ENCODE assay signal across 26 cellular contexts in the genomic region with DNA sequence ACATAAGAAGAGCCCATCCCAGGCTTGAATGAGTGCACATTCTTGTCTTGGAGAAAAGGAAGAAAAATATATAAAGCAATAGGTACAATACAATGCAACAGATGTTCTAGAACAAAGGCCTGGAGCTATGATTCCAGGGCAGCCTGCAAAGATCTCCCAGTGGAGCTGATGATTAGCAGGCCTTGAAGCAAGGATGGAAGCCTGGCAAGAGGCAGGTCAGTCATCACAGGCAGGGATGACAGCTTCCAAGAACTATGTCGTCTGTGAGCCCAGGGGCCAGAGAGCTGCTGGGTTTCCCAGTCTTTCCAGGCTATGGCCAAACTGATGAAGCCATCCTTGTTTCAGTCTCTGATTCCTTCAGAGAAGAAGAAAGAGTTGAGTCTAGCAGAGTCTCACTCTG.
DNase-seq lines count a peak whose midpoint lies in the region; ATAC-seq and TF ChIP-seq lines count a peak whose summit lies in the region.
"Had no signal": no experiment of that assay in that cellular context is flagged by ENCODE, and none has a peak within 500 bp of the region (broad histone marks: within the 10 kb centered on the region; RNA-seq: fewer than 3 reads in every experiment).

No MANE protein-coding gene starts in this region.

- no CpG with 5 or more reads among the region's 1 CpG for WGBS in trophoblast cell (ENCODE audit: extremely low coverage, insufficient coverage, insufficient read length)

- no peak for TF ChIP-seq CTCF in fibroblast of the aortic adventitia (IDR thresholded peaks at IDR 0.05; ENCODE audit: insufficient read depth, low read length)

- no peak overlapping the region for H2AK5ac ChIP-seq in trophoblast cell (ENCODE audit: low read length)

- H3K14ac ChIP-seq in trophoblast cell (ENCODE audit: low read length), result no peak overlapping the region

- no peak overlapping the region for H3K23ac ChIP-seq in trophoblast cell (ENCODE audit: low read length)

- H3K27ac ChIP-seq in trophoblast cell (ENCODE audit: low read depth, low read length), result peak overlapping the region; percentile 39
- H3K27ac ChIP-seq: heart right ventricle, neutrophil, prostate gland had no signal

- no peak overlapping the region for H3K18ac ChIP-seq in trophoblast cell (ENCODE audit: low read length)

- H3K79me2 ChIP-seq in trophoblast cell (ENCODE audit: control insufficient read depth, insufficient read depth, low read length, poor library complexity), result no peaks in the 10 kb centered on the region

- no peak overlapping the region for H4K8ac ChIP-seq in trophoblast cell (ENCODE audit: low read depth, low read length)

- peaks cover 7% of the 10 kb centered on the region for H3K9me3 ChIP-seq in trophoblast cell (ENCODE audit: insufficient read depth, low read depth, low read length)
- H3K9me3 ChIP-seq: heart right ventricle, neutrophil, prostate gland, thoracic aorta, uterus had no signal

- ATAC-seq in HG02938 (IDR thresholded peaks at IDR 0.05; ENCODE audit: unreplicated experiment) (no peak), GM21619 (IDR thresholded peaks at IDR 0.05; ENCODE audit: unreplicated experiment) (no peak)
- ATAC-seq: heart right ventricle, left cardiac atrium, Right ventricle myocardium inferior, sciatic nerve had no signal

- H3K4me3 ChIP-seq in fibroblast of the aortic adventitia (ENCODE audit: low read depth, low read length) (no peak overlapping the region), trophoblast cell (ENCODE audit: low read depth, low read length) (no peak overlapping the region)
- H3K4me3 ChIP-seq: heart right ventricle, prostate gland, thoracic aorta, uterus had no signal

- peak; percentile 42 for DNase-seq in ELR (ENCODE audit: low read depth)
- DNase-seq in NCI-H69 (lab: John Stamatoyannopoulos, UW), result peak; percentile 38
- peak; percentile 50 for DNase-seq in fibroblast of the aortic adventitia (ENCODE audit: low read depth)
- DNase-seq in trophoblast cell, result no peak
- no peak for DNase-seq in NOMO-1 treated with DMSO at 0.1 percent for 48 hours (lab: John Stamatoyannopoulos, UW; ENCODE audit: unreplicated experiment)
- DNase-seq in D341Med (ENCODE audit: low spot score), result no peak
- DNase-seq: activated CD4-positive, alpha-beta T cell treated with anti-CD3 and anti-CD28 coated beads, Interleukin-2, amount 10 ng/mL, durations not matched to agents 24 days and 14 days; activated gamma-delta T cell; activated T-cell treated with anti-CD3 and anti-CD28 coated beads, Interleukin-2, amount 50 U/mL, for 1 hour; CD4-positive, alpha-beta memory T cell; DMS 273 treated with DMSO at 0.1 percent for 48 hours; heart right ventricle; left cardiac atrium; NCI-H1436; OCI-M1; stimulated activated CD4-positive, alpha-beta T cell treated with anti-CD3 and anti-CD28 coated beads, Interleukin-15, amount 100 ng/mL, for 24 hours; stimulated activated naive CD4-positive, alpha-beta T cell; T-helper 9 cell; uterus had no signal

- peak overlapping the region; percentile 48 for H4K91ac ChIP-seq in trophoblast cell (ENCODE audit: low read depth, low read length)

- H3K9ac ChIP-seq in trophoblast cell (ENCODE audit: low read length), result no peak overlapping the region

- no peak overlapping the region for H3K4me2 ChIP-seq in trophoblast cell (ENCODE audit: low read length)

- peaks cover 9 to 13% of the 10 kb centered on the region in 2 experiments for H3K4me1 ChIP-seq in trophoblast cell (ENCODE audit: control insufficient read depth in 1 of 2, insufficient read depth in 2 of 2, low read length in 2 of 2)
- H3K4me1 ChIP-seq: heart right ventricle, prostate gland, uterus had no signal

- H2BK12ac ChIP-seq in trophoblast cell (ENCODE audit: low read length), result no peak overlapping the region

- H4K12ac ChIP-seq in trophoblast cell (ENCODE audit: low read depth, low read length), result no peak overlapping the region

- no peaks in the 10 kb centered on the region for H3K27me3 ChIP-seq in trophoblast cell (ENCODE audit: insufficient read depth, low read length)
- H3K27me3 ChIP-seq: uterus had no signal

- peaks cover 4% of the 10 kb centered on the region for H3K79me1 ChIP-seq in trophoblast cell (ENCODE audit: low read length)

- H3K4ac ChIP-seq in trophoblast cell (ENCODE audit: low read depth, low read length), result no peak overlapping the region

- H2BK5ac ChIP-seq in trophoblast cell (ENCODE audit: low read depth, low read length, poor library complexity), result no peak overlapping the region

- H2AFZ ChIP-seq in trophoblast cell (ENCODE audit: insufficient read depth, low read length, poor library complexity), result no peak overlapping the region

- peaks cover 8 to 13% of the 10 kb centered on the region in 2 experiments for H3K36me3 ChIP-seq in trophoblast cell (ENCODE audit: control insufficient read depth in 1 of 2, insufficient read depth in 2 of 2, low read length in 2 of 2)
- H3K36me3 ChIP-seq: heart right ventricle, neutrophil, prostate gland, thoracic aorta, uterus had no signal

- H2BK120ac ChIP-seq in trophoblast cell (ENCODE audit: insufficient read depth, low read length, poor library complexity), result no peak overlapping the region

Comparison
In these comparisons a context has a peak if more than half of its experiments do, and no peak if none do; other contexts are left out.
1. DNase-seq: peak in ELR (single experiment), NCI-H69 (single experiment) and fibroblast of the aortic adventitia (single experiment); none in trophoblast cell (0 of 2), NOMO-1 treated with DMSO at 0.1 percent for 48 hours (single experiment) and D341Med (single experiment).